In genomic region chr1:203796223-203796747, GRCh38 we compare ENCODE assay signal across 8 cellular contexts. TPM values are rescaled to one million over a fixed set of nuclear protein-coding genes. Genes with fewer than 3 reads are reported as not detected.
DNase-seq lines count a peak whose midpoint lies in the region; ATAC-seq and TF ChIP-seq lines count a peak whose summit lies in the region.

No MANE protein-coding gene starts in this region.

- in situ Hi-C loops in Panc1 (cut with HindIII; ENCODE audit: low pct_unique_long_range_greater_than_20kb, low sequenced_read_pairs): no loop called here

- intact Hi-C loops in Panc1 (cut with micrococcal nuclease; ENCODE audit: unreplicated experiment): no loop called here

- peak; percentile 44 for DNase-seq in COLO668 (lab: John Stamatoyannopoulos, UW; ENCODE audit: unreplicated experiment)
- peak; percentile 29 for DNase-seq in H7
- DNase-seq in Panc1 (ENCODE audit: low read depth, low spot score): no peak
- peak; percentile 29 for DNase-seq in kidney tubule cell (ENCODE audit: low spot score)
- peak; percentile 24 for DNase-seq in stimulated activated CD4-positive, alpha-beta T cell treated with anti-CD3 and anti-CD28 coated beads, Interleukin-4, amount 100 ng/mL, for 1 hour

- no peaks in the 10 kb centered on the region for H3K27me3 ChIP-seq in H7 (ENCODE audit: control insufficient read depth, insufficient read depth, low read length)
- no peaks in the 10 kb centered on the region for H3K27me3 ChIP-seq in Panc1 (ENCODE audit: control insufficient read depth, insufficient read depth, low read length)

- H3K9me3 ChIP-seq in Panc1 (ENCODE audit: control insufficient read depth, insufficient read depth, low read depth, low read length): no peaks in the 10 kb centered on the region; the same call in 1 of the 2 replicates

- H3K4me3 Mint-ChIP-seq in brain: peak overlapping the region; percentile 92 to 99 (median 97)

- H3K36me3 ChIP-seq in H7 (replicated peaks; ENCODE audit: control insufficient read depth, insufficient read depth, low read length) (peaks cover 10% of the 10 kb centered on the region), Panc1 (ENCODE audit: control insufficient read depth, insufficient read depth, low read length) (peaks cover 15% of the 10 kb centered on the region)

- ATAC-seq in Panc1 (peak; percentile 30; the same call in 1 of the 2 replicates), HG03442 (IDR thresholded peaks at IDR 0.05; ENCODE audit: unreplicated experiment) (no peak), GM19395 (IDR thresholded peaks at IDR 0.05; ENCODE audit: unreplicated experiment) (no peak)

- peaks cover 6% of the 10 kb centered on the region for H3K27me3 Mint-ChIP-seq in brain

- CTCF ChIA-PET in Panc1 (lab: Charles Lee): no interaction called here

- H3K4me3 ChIP-seq in H7 (ENCODE audit: insufficient read depth, low read depth, low read length) (peak overlapping the region; percentile 81), Panc1 (ENCODE audit: low read depth in 2 of 2, low read length in 2 of 2) (peak overlapping the region; percentile 90 to 91)

- peaks cover 0 to 38% (median 13%) of the 10 kb centered on the region in 5 experiments for H3K9me3 Mint-ChIP-seq in brain

- TF ChIP-seq CTCF in Panc1 (IDR thresholded peaks at IDR 0.05) (no peak), brain (conservative IDR thresholded peaks at IDR 0.05) (no peak)

- peaks cover 60% of the 10 kb centered on the region for H3K4me1 Mint-ChIP-seq in brain

- peaks cover 27% of the 10 kb centered on the region for H3K4me1 ChIP-seq in Panc1 (ENCODE audit: control insufficient read depth, insufficient read depth, low read length)

- peak overlapping the region; percentile 95 to 99 (median 98) for H3K27ac Mint-ChIP-seq in brain

- H3K27ac ChIP-seq in Panc1 (ENCODE audit: low read length): peak overlapping the region; percentile 99

- POLR2A ChIA-PET in Panc1 (lab: Charles Lee): interaction anchor here (0.5 to 0.6 kb wide), 2 partner anchors 19 to 247 kb away, joined by 4 to 9 read pairs; no protein-coding TSS in a partner anchor

- BruUV-seq in Panc1 (replicated peaks; lab: Mats Ljungman, UMichigan): no TSS peak

- peaks cover 53% of the 10 kb centered on the region for H3K36me3 Mint-ChIP-seq in brain

RNA-seq across cellular contexts. Expression of gene ZBED6, which starts 0.9 kb away (rescaled TPM):
- total RNA-seq in H7 (2014; rRNA removed; shearing (Covaris generic)): 3.6 and 7.1 TPM in 2 replicates
- total RNA-seq in Panc1 (2021; ENCODE audit: unreplicated experiment): 39.8 TPM
- 5.9 TPM for polyA plus RNA-seq in Panc1 (2012; ENCODE audit: insufficient read length)
- polyA plus RNA-seq in brain (ENCODE audit: insufficient read depth, low read depth, low replicate concordance): 0.92 TPM

RNA-seq across cellular contexts. Expression of gene ZC3H11A, which starts 0.9 kb away (rescaled TPM):
- total RNA-seq in H7 (2014; rRNA removed; shearing (Covaris generic)): 72.0 and 105 TPM in 2 replicates
- 69.6 TPM for total RNA-seq in Panc1 (2021; ENCODE audit: unreplicated experiment)
- polyA plus RNA-seq in Panc1 (2012; ENCODE audit: insufficient read length): 55.2 TPM
- polyA plus RNA-seq in brain (ENCODE audit: insufficient read depth, low read depth, low replicate concordance): 22.6 TPM

RNA-seq across cellular contexts. Expression of gene LAX1, which starts 31.3 kb away (rescaled TPM):
- total RNA-seq in H7 (2014; rRNA removed; shearing (Covaris generic)): not detected in 2 replicates
- total RNA-seq in Panc1 (2021; ENCODE audit: unreplicated experiment): not detected
- polyA plus RNA-seq in Panc1 (2012; ENCODE audit: insufficient read length): not detected
- polyA plus RNA-seq in brain (ENCODE audit: insufficient read depth, low read depth, low replicate concordance): not detected
